ENCODE assay signal across 15 cellular contexts in the genomic region with DNA sequence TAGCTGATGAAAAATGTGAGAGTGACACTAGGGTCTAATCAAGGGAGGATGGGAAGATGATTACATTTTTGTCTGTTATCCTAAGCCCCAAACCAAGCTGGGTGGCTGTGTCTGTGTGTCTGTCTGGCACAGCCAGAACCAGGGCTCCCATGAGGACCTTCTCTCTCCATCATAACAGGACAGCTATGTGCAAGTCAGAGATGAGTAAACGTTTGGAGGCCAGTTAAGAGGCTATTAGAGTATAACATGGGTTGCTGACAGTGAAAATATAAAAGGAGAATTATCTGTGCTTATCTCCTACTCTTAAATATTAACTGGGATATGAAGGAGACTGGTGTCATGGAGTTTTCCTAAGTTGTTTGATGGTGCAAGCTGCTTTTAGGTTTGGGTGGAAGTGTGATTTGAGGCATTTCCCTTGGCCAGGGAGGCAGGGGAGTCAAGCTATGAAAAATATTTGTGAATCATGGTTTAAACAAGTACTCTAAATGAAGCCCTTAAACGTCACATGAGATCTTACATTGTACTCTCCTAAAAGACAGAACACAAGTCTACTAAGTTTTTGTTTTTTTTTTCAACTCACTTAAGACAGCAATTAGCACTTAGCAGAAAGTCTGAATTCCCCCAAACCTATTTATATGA.
"Had no signal": no experiment of that assay in that cellular context is flagged by ENCODE, and none has a peak within 500 bp of the region (broad histone marks: within the 10 kb centered on the region; RNA-seq: fewer than 3 reads in every experiment).

No MANE protein-coding gene starts in this region.

- H3K27ac ChIP-seq: lower lobe of right lung, parathyroid adenoma, uterus had no signal

- H3K9me3 ChIP-seq: lower lobe of right lung, uterus had no signal

- H3K27ac Mint-ChIP-seq: activated CD4-positive, alpha-beta T cell treated with anti-CD3 and anti-CD28 coated beads, Interleukin-2, amount 10 ng/mL, durations not matched to agents 24 days and 14 days; activated naive CD4-positive, alpha-beta T cell treated with anti-CD3 and anti-CD28 coated beads, Interleukin-2, amount 50 U/mL, for 24 hours; activated T-helper 2 cell treated with anti-CD3 and anti-CD28 coated beads, Interferon-gamma antibody, Interleukin-2, Interleukin-4, amounts not matched to agents 10 μg/mL and 5 μg/mL and 100 μg/mL, durations not matched to agents 14 hours and 24 hours and 36 hours; naive B cell; stimulated activated naive CD8-positive, alpha-beta T cell treated with anti-CD3 and anti-CD28 coated beads, Interleukin-15, amount 100 ng/mL, for 72 hours had no signal

- H3K4me3 Mint-ChIP-seq: activated CD4-positive, alpha-beta T cell treated with anti-CD3 and anti-CD28 coated beads, Interleukin-2, amount 10 ng/mL, durations not matched to agents 24 days and 14 days; activated naive CD4-positive, alpha-beta T cell treated with anti-CD3 and anti-CD28 coated beads, Interleukin-2, amount 50 U/mL, for 24 hours; naive B cell; stimulated activated naive CD8-positive, alpha-beta T cell treated with anti-CD3 and anti-CD28 coated beads, Interleukin-15, amount 100 ng/mL, for 72 hours had no signal

- H3K9me3 Mint-ChIP-seq: activated CD4-positive, alpha-beta T cell treated with anti-CD3 and anti-CD28 coated beads, Interleukin-2, amount 10 ng/mL, durations not matched to agents 24 days and 14 days; activated naive CD4-positive, alpha-beta T cell treated with anti-CD3 and anti-CD28 coated beads, Interleukin-2, amount 50 U/mL, for 24 hours; activated T-helper 2 cell treated with anti-CD3 and anti-CD28 coated beads, Interferon-gamma antibody, Interleukin-2, Interleukin-4, amounts not matched to agents 10 μg/mL and 5 μg/mL and 100 μg/mL, durations not matched to agents 14 hours and 24 hours and 36 hours; stimulated activated naive CD8-positive, alpha-beta T cell treated with anti-CD3 and anti-CD28 coated beads, Interleukin-15, amount 100 ng/mL, for 72 hours had no signal

- H3K4me3 ChIP-seq: lower lobe of right lung, uterus had no signal

- ATAC-seq: lower lobe of right lung; stimulated activated naive CD8-positive, alpha-beta T cell treated with anti-CD3 and anti-CD28 coated beads, Interleukin-15, amount 100 ng/mL, for 72 hours had no signal

- H3K79me2 ChIP-seq: parathyroid adenoma had no signal

- H3K4me1 ChIP-seq: lower lobe of right lung, parathyroid adenoma, uterus had no signal

- H3K9ac ChIP-seq: parathyroid adenoma had no signal

- DNase-seq: activated CD4-positive, alpha-beta T cell treated with anti-CD3 and anti-CD28 coated beads, Interleukin-2, amount 10 ng/mL, durations not matched to agents 24 days and 14 days; activated T-cell treated with anti-CD3 and anti-CD28 coated beads for 4 hours; cortex of kidney; effector CD8-positive, alpha-beta T cell; hypothalamus; lower lobe of right lung; naive B cell; retina; stimulated activated CD4-positive, alpha-beta T cell treated with anti-CD3 and anti-CD28 coated beads, Interleukin-15, amount 100 ng/mL, for 24 hours; stimulated activated CD4-positive, alpha-beta T cell treated with anti-CD3 and anti-CD28 coated beads, Interleukin-4, amount 100 ng/mL, for 24 hours; stimulated activated naive CD8-positive, alpha-beta T cell treated with anti-CD3 and anti-CD28 coated beads, Interleukin-15, amount 100 ng/mL, for 72 hours; uterus had no signal

- H3K27me3 ChIP-seq: uterus had no signal

- H3K4me1 Mint-ChIP-seq: activated CD4-positive, alpha-beta T cell treated with anti-CD3 and anti-CD28 coated beads, Interleukin-2, amount 10 ng/mL, durations not matched to agents 24 days and 14 days; activated naive CD4-positive, alpha-beta T cell treated with anti-CD3 and anti-CD28 coated beads, Interleukin-2, amount 50 U/mL, for 24 hours; naive B cell; stimulated activated naive CD8-positive, alpha-beta T cell treated with anti-CD3 and anti-CD28 coated beads, Interleukin-15, amount 100 ng/mL, for 72 hours had no signal

- H2AFZ ChIP-seq: parathyroid adenoma had no signal

- H3K36me3 ChIP-seq: lower lobe of right lung, uterus had no signal

- H3K27me3 Mint-ChIP-seq: activated CD4-positive, alpha-beta T cell treated with anti-CD3 and anti-CD28 coated beads, Interleukin-2, amount 10 ng/mL, durations not matched to agents 24 days and 14 days; activated naive CD4-positive, alpha-beta T cell treated with anti-CD3 and anti-CD28 coated beads, Interleukin-2, amount 50 U/mL, for 24 hours; naive B cell; stimulated activated naive CD8-positive, alpha-beta T cell treated with anti-CD3 and anti-CD28 coated beads, Interleukin-15, amount 100 ng/mL, for 72 hours had no signal
